Comparison of ENCODE assay signal across 8 cellular contexts in the genomic region with DNA sequence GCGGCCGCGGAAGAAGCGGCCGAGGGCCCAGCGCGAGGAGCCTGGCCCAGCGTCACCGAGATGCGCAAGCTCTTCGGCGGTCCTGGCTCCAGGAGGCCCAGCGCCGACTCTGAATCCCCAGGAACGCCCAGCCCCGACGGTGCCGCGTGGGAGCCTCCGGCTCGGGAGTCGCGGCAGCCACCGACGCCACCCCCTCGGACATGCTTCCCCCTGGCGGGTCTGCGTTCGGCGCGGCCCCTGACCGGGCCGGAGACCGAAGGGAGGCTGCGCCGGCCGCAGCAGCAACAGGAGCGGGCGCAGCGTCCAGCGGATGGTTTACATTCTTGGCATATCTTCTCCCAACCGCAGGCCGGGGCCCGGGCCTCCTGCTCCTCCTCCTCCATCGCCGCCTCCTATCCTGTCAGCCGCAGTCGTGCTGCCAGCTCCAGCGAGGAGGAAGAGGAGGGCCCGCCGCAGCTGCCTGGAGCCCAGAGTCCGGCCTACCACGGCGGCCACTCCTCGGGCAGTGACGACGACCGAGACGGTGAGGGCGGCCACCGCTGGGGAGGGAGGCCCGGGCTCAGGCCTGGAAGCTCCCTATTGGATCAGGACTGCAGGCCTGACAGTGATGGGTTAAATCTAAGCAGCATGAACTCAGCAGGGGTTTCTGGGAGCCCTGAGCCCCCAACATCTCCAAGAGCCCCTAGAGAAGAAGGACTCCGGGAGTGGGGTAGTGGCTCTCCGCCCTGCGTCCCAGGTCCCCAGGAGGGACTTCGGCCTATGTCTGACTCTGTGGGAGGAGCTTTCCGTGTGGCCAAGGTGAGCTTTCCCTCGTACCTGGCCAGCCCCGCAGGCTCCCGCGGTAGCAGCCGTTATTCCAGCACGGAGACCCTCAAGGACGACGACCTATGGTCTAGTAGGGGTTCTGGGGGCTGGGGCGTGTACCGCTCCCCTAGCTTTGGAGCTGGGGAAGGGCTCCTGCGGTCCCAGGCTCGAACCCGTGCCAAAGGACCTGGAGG. TPM values are rescaled to one million over a fixed set of nuclear protein-coding genes. Genes with fewer than 3 reads are reported as not detected.
DNase-seq lines count a peak whose midpoint lies in the region; ATAC-seq and TF ChIP-seq lines count a peak whose summit lies in the region.

No MANE protein-coding gene starts in this region.

- H3K4me1 Mint-ChIP-seq in activated CD4-positive, alpha-beta memory T cell treated with anti-CD3 and anti-CD28 coated beads, Interleukin-2, amount 10 ng/mL, durations not matched to agents 7 days and 5 days: peaks cover 18% of the 10 kb centered on the region

- WGBS in psoas muscle, 3 donors: 16 to 29% (median 23%) methylated on average over 48 to 80 of the region's 80 CpGs

- no peaks in the 10 kb centered on the region for H3K9me3 ChIP-seq in BE2C
- no peaks in the 10 kb centered on the region for H3K9me3 ChIP-seq in psoas muscle

- peak; percentile 52 for DNase-seq in BE2C
- peak; percentile 80 for DNase-seq in HS-5 (ENCODE audit: low read depth)
- peak; percentile 96 for DNase-seq in amniotic epithelial cell (ENCODE audit: low read depth)
- DNase-seq in left cardiac atrium: peak; percentile 94
- DNase-seq in psoas muscle: peak; percentile 91
- DNase-seq in NCI-H128 (lab: John Stamatoyannopoulos, UW; ENCODE audit: unreplicated experiment): no peak
- no peak for DNase-seq in activated CD4-positive, alpha-beta memory T cell treated with anti-CD3 and anti-CD28 coated beads, Interleukin-2, amount 10 ng/mL, durations not matched to agents 7 days and 5 days

- no peaks in the 10 kb centered on the region for H3K27me3 ChIP-seq in BE2C
- peaks cover 0 to 5% (median 4%) of the 10 kb centered on the region in 3 donors for H3K27me3 ChIP-seq in psoas muscle (ENCODE audit: insufficient read depth in 3 of 3, low read length in 2 of 3)

- no peaks in the 10 kb centered on the region for H3K36me3 Mint-ChIP-seq in activated CD4-positive, alpha-beta memory T cell treated with anti-CD3 and anti-CD28 coated beads, Interleukin-2, amount 10 ng/mL, durations not matched to agents 7 days and 5 days (ENCODE audit: low read depth)

- TF ChIP-seq CTCF in BE2C (IDR thresholded peaks at IDR 0.05; ENCODE audit: low read depth, low read length): no peak
- TF ChIP-seq CTCF in psoas muscle (IDR thresholded peaks at IDR 0.05): no peak

- H3K9me3 Mint-ChIP-seq in activated CD4-positive, alpha-beta memory T cell treated with anti-CD3 and anti-CD28 coated beads, Interleukin-2, amount 10 ng/mL, durations not matched to agents 7 days and 5 days: no peaks in the 10 kb centered on the region

- H3K27ac Mint-ChIP-seq in activated CD4-positive, alpha-beta memory T cell treated with anti-CD3 and anti-CD28 coated beads, Interleukin-2, amount 10 ng/mL, durations not matched to agents 7 days and 5 days: no peak overlapping the region

- H3K4me3 Mint-ChIP-seq in activated CD4-positive, alpha-beta memory T cell treated with anti-CD3 and anti-CD28 coated beads, Interleukin-2, amount 10 ng/mL, durations not matched to agents 7 days and 5 days: no peak overlapping the region

- H3K36me3 ChIP-seq in BE2C: no peaks in the 10 kb centered on the region
- H3K36me3 ChIP-seq in psoas muscle (ENCODE audit: insufficient read depth in 1 of 2, low read depth in 1 of 2): no peaks in the 10 kb centered on the region

- peak overlapping the region; percentile 75 for H3K4me3 ChIP-seq in BE2C (ENCODE audit: low read depth, low read length)
- peak overlapping the region; percentile 80 for H3K4me3 ChIP-seq in psoas muscle

- CTCF ChIA-PET in activated CD4-positive, alpha-beta memory T cell treated with anti-CD3 and anti-CD28 coated beads, Interleukin-2, amount 10 ng/mL, durations not matched to agents 7 days and 5 days (lab: Charles Lee): interaction anchor here (1.3 to 5.3 kb wide), 3 partner anchors 27 to 352 kb away, joined by 3 to 79 read pairs (median 21); no protein-coding TSS in a partner anchor

- ATAC-seq in left cardiac atrium: peak; percentile 75
- peak; percentile 42 to 80 (median 72) for ATAC-seq in psoas muscle
- ATAC-seq in HG03571 (IDR thresholded peaks at IDR 0.05; ENCODE audit: unreplicated experiment): no peak

- peaks cover 40% of the 10 kb centered on the region for H3K27me3 Mint-ChIP-seq in activated CD4-positive, alpha-beta memory T cell treated with anti-CD3 and anti-CD28 coated beads, Interleukin-2, amount 10 ng/mL, durations not matched to agents 7 days and 5 days

- peak overlapping the region; percentile 82 for H3K27ac ChIP-seq in psoas muscle

- H3K4me1 ChIP-seq in BE2C (no peaks in the 10 kb centered on the region; the same call in 1 of the 2 replicates), psoas muscle (peaks cover 16% of the 10 kb centered on the region)

- POLR2A ChIA-PET in activated CD4-positive, alpha-beta memory T cell treated with anti-CD3 and anti-CD28 coated beads, Interleukin-2, amount 10 ng/mL, durations not matched to agents 7 days and 5 days (lab: Charles Lee): interaction anchor here (1.2 kb wide), 1 partner anchor 10 kb away, joined by 3 read pairs; no protein-coding TSS in a partner anchor

- intact Hi-C loops in left cardiac atrium (cut with DNase I) (loop anchor here in 1 of 2 donors (5.0 kb wide), 1 partner anchor 83 kb away; no protein-coding TSS in a partner anchor), psoas muscle (cut with DNase I) (no loop called here)

RNA-seq across cellular contexts. Expression of a gene that starts 1.2 kb away (rescaled TPM):
- 78.2 TPM for polyA plus RNA-seq in BE2C (2012; ENCODE audit: insufficient read depth, insufficient read length, low read depth)
- total RNA-seq in left cardiac atrium (10 to 100 TPM; 42.2 to 53.2 TPM), psoas muscle (10 to 100 TPM; 10.8 to 38.4 (median 15.5) TPM)
- polyA plus RNA-seq in psoas muscle: 1 to 10 TPM; 5.7 to 7.9 (median 6.9) TPM
- total RNA-seq in activated CD4-positive, alpha-beta memory T cell treated with anti-CD3 and anti-CD28 coated beads, Interleukin-2, amount 10 ng/mL, durations not matched to agents 7 days and 5 days: under 1 TPM; 0.05 TPM

RNA-seq across cellular contexts. Expression of a gene that starts 37.1 kb away (rescaled TPM):
- polyA plus RNA-seq in BE2C (2012; ENCODE audit: insufficient read depth, insufficient read length, low read depth): 6.5 TPM
- 1 to 10 TPM; 2.0 to 4.4 TPM for total RNA-seq in left cardiac atrium
- 1 to 10 TPM in 3 of 4 donors, under 1 TPM in 1; 0.96 to 2.5 (median 1.5) TPM for total RNA-seq in psoas muscle
- 1 to 10 TPM in 2 of 3 donors, under 1 TPM in 1; 0.59 to 1.6 (median 1.2) TPM for polyA plus RNA-seq in psoas muscle
- not detected for total RNA-seq in activated CD4-positive, alpha-beta memory T cell treated with anti-CD3 and anti-CD28 coated beads, Interleukin-2, amount 10 ng/mL, durations not matched to agents 7 days and 5 days

Comparison
In these comparisons a context has a peak if more than half of its experiments do, and no peak if none do; other contexts are left out.
1. DNase-seq: peak in BE2C (single experiment), HS-5 (single experiment), amniotic epithelial cell (single experiment), left cardiac atrium (single experiment) and psoas muscle (2 of 2); none in NCI-H128 (single experiment) and activated CD4-positive, alpha-beta memory T cell treated with anti-CD3 and anti-CD28 coated beads, Interleukin-2, amount 10 ng/mL, durations not matched to agents 7 days and 5 days (single experiment).
2. RNA of a gene that starts 1.2 kb away (total RNA-seq): 42.2 to 53.2 TPM in left cardiac atrium and 10.8 to 38.4 TPM in psoas muscle; 0.05 TPM in activated CD4-positive, alpha-beta memory T cell treated with anti-CD3 and anti-CD28 coated beads, Interleukin-2, amount 10 ng/mL, durations not matched to agents 7 days and 5 days; every median in the first group is over 10 times any median in the second.